Comparison of ENCODE assay signal across 12 cellular contexts in genomic region chr12:49647827-49648721, GRCh38. TPM values are rescaled to one million over a fixed set of nuclear protein-coding genes. Genes with fewer than 3 reads are reported as not detected.
A peak's percentile ranks its signal among the peaks of the same experiment; 100 is the strongest.
DNase-seq lines count a peak whose midpoint lies in the region; ATAC-seq, FAIRE-seq and TF ChIP-seq lines count a peak whose summit lies in the region.
"Had no signal": no experiment of that assay in that cellular context is flagged by ENCODE, and none has a peak within 500 bp of the region (broad histone marks: within the 10 kb centered on the region; RNA-seq: fewer than 3 reads in every experiment).

No MANE protein-coding gene starts in this region.

- H3K27ac Mint-ChIP-seq in CD4-positive, alpha-beta T cell: peak overlapping the region; percentile 67
- no peak overlapping the region for H3K27ac Mint-ChIP-seq in neural progenitor cell

- H3K79me2 ChIP-seq in H1 (ENCODE audit: control insufficient read depth in 1 of 2, insufficient read depth in 2 of 2, low read length in 2 of 2): no peaks in the 10 kb centered on the region
- no peaks in the 10 kb centered on the region for H3K79me2 ChIP-seq in osteoblast (ENCODE audit: insufficient read depth, low read length)
- H3K79me2 ChIP-seq in neural progenitor cell (ENCODE audit: low read depth): no peaks in the 10 kb centered on the region

- H3K18ac ChIP-seq in H1 (ENCODE audit: extremely low read depth, low read length): no peak overlapping the region

- H3K9me3 ChIP-seq in CD4-positive, alpha-beta T cell (ENCODE audit: control insufficient read depth, low read length): no peaks in the 10 kb centered on the region
- H3K9me3 ChIP-seq in KOPT-K1 (ENCODE audit: insufficient read depth, low read length, poor library complexity, severe bottlenecking) (no peaks in the 10 kb centered on the region), H1 (ENCODE audit: insufficient read depth in 2 of 2, low read depth in 1 of 2, low read length in 1 of 2) (no peaks in the 10 kb centered on the region), osteoblast (ENCODE audit: low read depth, low read length) (no peaks in the 10 kb centered on the region), neural progenitor cell (ENCODE audit: low read depth) (no peaks in the 10 kb centered on the region)
- H3K9me3 ChIP-seq: esophagus squamous epithelium had no signal

- H3K36me3 Mint-ChIP-seq in CD4-positive, alpha-beta T cell (ENCODE audit: low read depth): peaks cover 87% of the 10 kb centered on the region
- H3K36me3 Mint-ChIP-seq in neural progenitor cell: peaks cover 32% of the 10 kb centered on the region

- no peak for TF ChIP-seq EP300 in H1 (IDR thresholded peaks at IDR 0.05; ENCODE audit: borderline replicate concordance in 1 of 2, low read depth in 2 of 2, low read length in 2 of 2)

- H2BK12ac ChIP-seq in H1 (ENCODE audit: low read depth, low read length): no peak overlapping the region

- POLR2A ChIA-PET in CD4-positive, alpha-beta T cell (lab: Charles Lee): interaction anchor here (0.5 to 5.3 kb wide), 7 partner anchors 9 to 93 kb away, joined by 3 to 36 read pairs (median 6); partner anchors contain the start of genes FMNL3 and TMBIM6
- POLR2A ChIA-PET in H1 (lab: Charles Lee; ENCODE audit: partially characterized antibody): interaction anchor here (0.9 to 3.1 kb wide), 14 partner anchors 8 to 93 kb away, joined by 3 to 14 read pairs (median 4); partner anchors contain the start of gene TMBIM6

- DNase-seq in CD4-positive, alpha-beta T cell: no peak
- no peak for DNase-seq in H1 (ENCODE audit: low read depth in 1 of 2, low spot score in 2 of 2)
- DNase-seq in osteoblast (ENCODE audit: insufficient read length, low spot score, missing footprints): peak; percentile 70
- DNase-seq in AG08395 (ENCODE audit: low spot score): no peak
- no peak for DNase-seq in neural progenitor cell (ENCODE audit: low spot score)
- DNase-seq: esophagus squamous epithelium, KBM-7 had no signal

- 96% methylated on average over 15 of the region's 15 CpGs; no CpG with 5 or more reads in 1 of the 2 experiments for WGBS in H1 (ENCODE audit: extremely low coverage in 1 of 2, insufficient coverage in 1 of 2, insufficient read length in 1 of 2, insufficient replicate concordance in 2 of 2, low coverage in 1 of 2, low lambda C conversion rate in 2 of 2, missing lambda C conversion rate in 1 of 2), 2 experiments

- CTCF ChIA-PET in CD4-positive, alpha-beta T cell (lab: Charles Lee): interaction anchor here (0.8 to 2.0 kb wide), 11 partner anchors 11 to 115 kb away, joined by 3 to 7 read pairs (median 4); partner anchors contain the start of genes FMNL3, PRPF40B and TMBIM6
- CTCF ChIA-PET in H1 (lab: Charles Lee; ENCODE audit: partially characterized antibody): interaction anchor here (0.6 to 12.7 kb wide), 26 partner anchors 8 to 318 kb away, joined by 3 to 222 read pairs (median 5); partner anchors contain the start of genes FMNL3 and TMBIM6

- peaks cover 6% of the 10 kb centered on the region for H3F3A ChIP-seq in neural progenitor cell (ENCODE audit: low read depth)

- peaks cover 45% of the 10 kb centered on the region for H3K4me1 Mint-ChIP-seq in CD4-positive, alpha-beta T cell (ENCODE audit: low read depth)
- peaks cover 15% of the 10 kb centered on the region for H3K4me1 Mint-ChIP-seq in neural progenitor cell

- H3K4me3 Mint-ChIP-seq in CD4-positive, alpha-beta T cell: no peak overlapping the region
- H3K4me3 Mint-ChIP-seq in neural progenitor cell: no peak overlapping the region

- no peaks in the 10 kb centered on the region for H3K9me3 Mint-ChIP-seq in CD4-positive, alpha-beta T cell
- no peaks in the 10 kb centered on the region for H3K9me3 Mint-ChIP-seq in neural progenitor cell

- no peak overlapping the region for H4K91ac ChIP-seq in H1 (replicated peaks; ENCODE audit: insufficient read length, low read length)

- H3K23me2 ChIP-seq in H1 (ENCODE audit: low read depth, low read length): no peaks in the 10 kb centered on the region

- H3K4me2 ChIP-seq in H1 (ENCODE audit: insufficient read depth in 1 of 2, low read depth in 2 of 2, low read length in 2 of 2) (no peak overlapping the region), osteoblast (ENCODE audit: insufficient read depth, low read length) (no peak overlapping the region), neural progenitor cell (no peak overlapping the region)

- TF ChIP-seq POLR2A in H1 (IDR thresholded peaks at IDR 0.05; ENCODE audit: control extremely low read depth in 1 of 2, low read depth in 2 of 2, low read length in 2 of 2): no peak

- H2AK5ac ChIP-seq in H1 (ENCODE audit: low read depth, low read length): no peak overlapping the region

- no peaks in the 10 kb centered on the region for H3K79me1 ChIP-seq in H1 (ENCODE audit: low read depth, low read length)

- no peak overlapping the region for H3K23ac ChIP-seq in H1 (ENCODE audit: insufficient read length)

- no peak overlapping the region for H3K56ac ChIP-seq in H1 (replicated peaks; ENCODE audit: insufficient read length, low read depth, low read length)

- H3K4ac ChIP-seq in H1 (replicated peaks; ENCODE audit: insufficient read length, low read depth, low read length): no peak overlapping the region

- H4K5ac ChIP-seq in H1 (ENCODE audit: insufficient read length, low read depth, low read length): no peak overlapping the region

- H2BK20ac ChIP-seq in H1 (ENCODE audit: low read length): no peak overlapping the region

- H3K14ac ChIP-seq in H1 (ENCODE audit: insufficient read length): no peak overlapping the region

- H4K20me1 ChIP-seq in H1 (replicated peaks in 1 of 2; ENCODE audit: control insufficient read depth in 1 of 2, insufficient read depth in 2 of 2, low read length in 2 of 2): peaks cover 0 to 6% of the 10 kb centered on the region in 2 experiments
- H4K20me1 ChIP-seq in osteoblast (ENCODE audit: insufficient read depth, low read length): no peaks in the 10 kb centered on the region
- no peaks in the 10 kb centered on the region for H4K20me1 ChIP-seq in neural progenitor cell (ENCODE audit: low read depth)

- H2BK120ac ChIP-seq in H1 (replicated peaks; ENCODE audit: low read depth, low read length): no peak overlapping the region

- H3K27ac ChIP-seq in CD4-positive, alpha-beta T cell (ENCODE audit: low read depth, low read length): peak overlapping the region; percentile 37
- H3K27ac ChIP-seq in KOPT-K1 (ENCODE audit: low read depth, low read length, poor library complexity, severe bottlenecking) (peak overlapping the region; percentile 35), H1 (ENCODE audit: low read depth, low read length) (no peak overlapping the region; the same call in 1 of the 2 replicates), osteoblast (ENCODE audit: low read depth, low read length) (no peak overlapping the region), neural progenitor cell (no peak overlapping the region)

- TF ChIP-seq CTCF in CD4-positive, alpha-beta T cell (IDR thresholded peaks at IDR 0.05): no peak
- TF ChIP-seq CTCF in H1 (IDR thresholded peaks at IDR 0.05; ENCODE audit: control extremely low read depth in 1 of 3, insufficient read depth in 1 of 3, low read depth in 1 of 3, low read length in 3 of 3) (no peak), osteoblast (IDR thresholded peaks at IDR 0.05; ENCODE audit: extremely low read depth, low read depth, low read length) (no peak), neural progenitor cell (IDR thresholded peaks at IDR 0.05) (no peak)

- H3K4me3 ChIP-seq in H1 (ENCODE audit: extremely low read depth in 1 of 4, insufficient read depth in 2 of 4, low read depth in 3 of 4, low read length in 4 of 4) (no peak overlapping the region), osteoblast (ENCODE audit: insufficient read depth, low read length) (no peak overlapping the region), neural progenitor cell (no peak overlapping the region)
- H3K4me3 ChIP-seq: esophagus squamous epithelium had no signal

- no peak for ATAC-seq in CD4-positive, alpha-beta T cell (ENCODE audit: poor library complexity)
- ATAC-seq in HG02840 (IDR thresholded peaks at IDR 0.05; ENCODE audit: low FRiP score, unreplicated experiment) (no peak), HG03196 (IDR thresholded peaks at IDR 0.05; ENCODE audit: unreplicated experiment) (no peak)

- no peak for FAIRE-seq in H1 (lab: Jason Lieb, UNC)
- FAIRE-seq: GM12892, islet of Langerhans had no signal

- intact Hi-C loops in CD4-positive, alpha-beta T cell (cut with DNase I, micrococcal nuclease): loop anchor here in 1 of 2 experiments (5.0 kb wide), 1 partner anchor 189 kb away; no protein-coding TSS in a partner anchor

- H3K27me3 ChIP-seq in CD4-positive, alpha-beta T cell (ENCODE audit: control insufficient read depth, insufficient read depth, low read length): no peaks in the 10 kb centered on the region
- H3K27me3 ChIP-seq in H1 (replicated peaks in 1 of 4; ENCODE audit: control insufficient read depth in 3 of 4, extremely low read depth in 1 of 4, insufficient read depth in 3 of 4, low read length in 3 of 4) (no peaks in the 10 kb centered on the region), osteoblast (ENCODE audit: insufficient read depth, low read length) (no peaks in the 10 kb centered on the region), neural progenitor cell (no peaks in the 10 kb centered on the region)
- H3K27me3 ChIP-seq: esophagus squamous epithelium had no signal

- H2BK5ac ChIP-seq in H1 (ENCODE audit: low read depth, low read length): peak overlapping the region; percentile 12; the same call in 1 of the 2 replicates

- no peak overlapping the region for H2BK15ac ChIP-seq in H1 (ENCODE audit: low read length)

- no peak overlapping the region for H4K8ac ChIP-seq in H1 (ENCODE audit: extremely low read depth, insufficient read depth, low read length)

- H2AFZ ChIP-seq in H1 (ENCODE audit: low read length): no peak overlapping the region
- H2AFZ ChIP-seq in osteoblast (ENCODE audit: low read length): no peak overlapping the region
- H2AFZ ChIP-seq in neural progenitor cell (replicated peaks): no peak overlapping the region

- H3K27me3 Mint-ChIP-seq in CD4-positive, alpha-beta T cell: no peaks in the 10 kb centered on the region
- H3K27me3 Mint-ChIP-seq in neural progenitor cell (ENCODE audit: insufficient read depth, low read depth): no peaks in the 10 kb centered on the region

- H3K36me3 ChIP-seq in KOPT-K1 (ENCODE audit: insufficient read depth, low read length): peaks cover 92% of the 10 kb centered on the region
- peaks cover 15 to 54% (median 36%) of the 10 kb centered on the region in 4 experiments for H3K36me3 ChIP-seq in H1 (ENCODE audit: control insufficient read depth in 2 of 4, insufficient read depth in 4 of 4, low read length in 3 of 4)
- peaks cover 64% of the 10 kb centered on the region for H3K36me3 ChIP-seq in osteoblast (ENCODE audit: insufficient read depth, low read length)
- H3K36me3 ChIP-seq in neural progenitor cell: no peaks in the 10 kb centered on the region

- no peak for TF ChIP-seq RAD21 in H1 (IDR thresholded peaks at IDR 0.05 in 1 of 2, conservative IDR thresholded peaks at IDR 0.05 in 1 of 2; ENCODE audit: low read depth in 2 of 2, low read length in 2 of 2)

- H3K4me1 ChIP-seq in H1 (replicated peaks in 1 of 4; ENCODE audit: control insufficient read depth in 3 of 4, insufficient read depth in 4 of 4, low read length in 3 of 4) (no peaks in the 10 kb centered on the region), osteoblast (ENCODE audit: insufficient read depth, low read length) (no peaks in the 10 kb centered on the region), neural progenitor cell (peaks cover 9% of the 10 kb centered on the region)

- no peak overlapping the region for H3K9ac ChIP-seq in H1 (replicated peaks in 1 of 4; ENCODE audit: extremely low read depth in 1 of 4, low read depth in 3 of 4, low read length in 3 of 4)
- no peak overlapping the region for H3K9ac ChIP-seq in neural progenitor cell

RNA-seq across cellular contexts. Expression of gene PRPF40B, which starts 24.7 kb away (rescaled TPM):
- 1 to 10 TPM; 4.7 to 6.5 TPM for total RNA-seq in CD4-positive, alpha-beta T cell
- total RNA-seq in H1 (2021; fragmentation: NEBNext Ultra II Directional; extraction: Animal tissue kit (Norgen Biotek cat#: 25700)): 24.4 and 26.8 TPM in 2 replicates
- polyA plus RNA-seq in H1 (2011; rRNA removed): 14.4 and 23.5 TPM in 2 replicates
- 23.9 TPM for polyA plus RNA-seq in H1 (2011; cell fraction: cytosol; rRNA removed)
- 137 TPM for polyA plus RNA-seq in H1 (2011; cell fraction: nucleus; rRNA removed)
- polyA plus RNA-seq in H1 (2012, experiment 1 of 2): 14.2 to 29.0 TPM (median 24.0 TPM) in 4 replicates
- 9.3 TPM for polyA plus RNA-seq in H1 (2012, experiment 2 of 2)
- 13.1 TPM for polyA plus RNA-seq in H1 (2013, experiment 1 of 2)
- 13.0 TPM for polyA plus RNA-seq in H1 (2013, experiment 2 of 2)
- polyA minus RNA-seq in H1 (2011; rRNA and poly(A)+ RNA removed): 14.2 and 23.3 TPM in 2 replicates
- 11.0 TPM for polyA minus RNA-seq in H1 (2011; cell fraction: cytosol; rRNA and poly(A)+ RNA removed)
- 41.9 TPM for polyA minus RNA-seq in H1 (2011; cell fraction: nucleus; rRNA and poly(A)+ RNA removed)
- total RNA-seq in osteoblast (11.6 and 12.4 TPM in 2 replicates), neural progenitor cell (ENCODE audit: low replicate concordance) (18.1 and 30.5 TPM in 2 replicates)

RNA-seq across cellular contexts. Expression of gene FAM186B, which starts 42.6 kb away (rescaled TPM):
- total RNA-seq in CD4-positive, alpha-beta T cell: under 1 TPM; 0.64 to 0.74 TPM
- 0.21 and 0.73 TPM in 2 replicates for total RNA-seq in H1 (2021; fragmentation: NEBNext Ultra II Directional; extraction: Animal tissue kit (Norgen Biotek cat#: 25700))
- 0.12 and 0.13 TPM in 2 replicates for polyA plus RNA-seq in H1 (2011; rRNA removed)
- 0.28 TPM for polyA plus RNA-seq in H1 (2011; cell fraction: cytosol; rRNA removed)
- 0.34 TPM for polyA plus RNA-seq in H1 (2011; cell fraction: nucleus; rRNA removed)
- 0.52 to 0.70 TPM (median 0.58 TPM) in 4 replicates for polyA plus RNA-seq in H1 (2012, experiment 1 of 2)
- polyA plus RNA-seq in H1 (2012, experiment 2 of 2): 0.09 TPM
- 0.18 TPM for polyA plus RNA-seq in H1 (2013, experiment 1 of 2)
- polyA plus RNA-seq in H1 (2013, experiment 2 of 2): 0.09 TPM
- 0.41 and 0.46 TPM in 2 replicates for polyA minus RNA-seq in H1 (2011; rRNA and poly(A)+ RNA removed)
- polyA minus RNA-seq in H1 (2011; cell fraction: cytosol; rRNA and poly(A)+ RNA removed): not detected
- 0.20 TPM for polyA minus RNA-seq in H1 (2011; cell fraction: nucleus; rRNA and poly(A)+ RNA removed)
- total RNA-seq in osteoblast: 0.59 and 0.72 TPM in 2 replicates
- 0.25 TPM in 1 of 2 replicates, not detected in the other for total RNA-seq in neural progenitor cell (ENCODE audit: low replicate concordance)

RNA-seq across cellular contexts. Expression of gene FMNL3, which starts 59.1 kb away (rescaled TPM):
- 10 to 100 TPM; 33.3 to 34.8 TPM for total RNA-seq in CD4-positive, alpha-beta T cell
- 27.6 and 29.0 TPM in 2 replicates for total RNA-seq in H1 (2021; fragmentation: NEBNext Ultra II Directional; extraction: Animal tissue kit (Norgen Biotek cat#: 25700))
- polyA plus RNA-seq in H1 (2011; rRNA removed): 8.6 and 11.4 TPM in 2 replicates
- 10.6 TPM for polyA plus RNA-seq in H1 (2011; cell fraction: cytosol; rRNA removed)
- polyA plus RNA-seq in H1 (2011; cell fraction: nucleus; rRNA removed): 32.8 TPM
- 12.5 to 15.2 TPM (median 14.4 TPM) in 4 replicates for polyA plus RNA-seq in H1 (2012, experiment 1 of 2)
- 9.2 TPM for polyA plus RNA-seq in H1 (2012, experiment 2 of 2)
- polyA plus RNA-seq in H1 (2013, experiment 1 of 2): 9.3 TPM
- polyA plus RNA-seq in H1 (2013, experiment 2 of 2): 9.3 TPM
- polyA minus RNA-seq in H1 (2011; rRNA and poly(A)+ RNA removed): 27.3 and 32.4 TPM in 2 replicates
- 17.9 TPM for polyA minus RNA-seq in H1 (2011; cell fraction: cytosol; rRNA and poly(A)+ RNA removed)
- polyA minus RNA-seq in H1 (2011; cell fraction: nucleus; rRNA and poly(A)+ RNA removed): 23.5 TPM
- total RNA-seq in osteoblast (24.6 and 31.8 TPM in 2 replicates), neural progenitor cell (ENCODE audit: low replicate concordance) (17.3 and 24.0 TPM in 2 replicates)

Comparison
In these comparisons a context has a peak if more than half of its experiments do, and no peak if none do; other contexts are left out.
1. H3K27ac ChIP-seq: peak in CD4-positive, alpha-beta T cell (single experiment) and KOPT-K1 (single experiment); none in H1 (single experiment), osteoblast (single experiment) and neural progenitor cell (single experiment).